9 cellular contexts compared by ENCODE assay signal in genomic region chr7:155230169-155230593, GRCh38.
DNase-seq lines count a peak whose midpoint lies in the region; FAIRE-seq and TF ChIP-seq lines count a peak whose summit lies in the region.
"Had no signal": no experiment of that assay in that cellular context is flagged by ENCODE, and none has a peak within 500 bp of the region (broad histone marks: within the 10 kb centered on the region; RNA-seq: fewer than 3 reads in every experiment).

No MANE protein-coding gene starts in this region.

- no peak overlapping the region for H3K27ac ChIP-seq in esophagus muscularis mucosa (replicated peaks in 1 of 4)

- TF ChIP-seq POLR2A in esophagus muscularis mucosa (IDR thresholded peaks at IDR 0.05; ENCODE audit: low read depth): no peak

- peaks cover 0 to 12% (median 5%) of the 10 kb centered on the region in 4 donors for H3K4me1 ChIP-seq in esophagus muscularis mucosa

- FAIRE-seq in RCC 7860 (lab: Jason Lieb, UNC): peak; percentile 99

- no peaks in the 10 kb centered on the region for H3K36me3 ChIP-seq in esophagus muscularis mucosa

- TF ChIP-seq EP300 in esophagus muscularis mucosa (IDR thresholded peaks at IDR 0.05): no peak

- 71% methylated on average over 11 of the region's 11 CpGs for WGBS in esophagus muscularis mucosa

- intact Hi-C loops in esophagus muscularis mucosa (cut with DNase I): no loop called here

- no peak overlapping the region for H3K4me3 ChIP-seq in fibroblast of the aortic adventitia (ENCODE audit: low read depth, low read length)
- H3K4me3 ChIP-seq in esophagus muscularis mucosa: no peak overlapping the region

- TF ChIP-seq CTCF in fibroblast of the aortic adventitia (IDR thresholded peaks at IDR 0.05; ENCODE audit: insufficient read depth, low read length) (no peak), esophagus muscularis mucosa (IDR thresholded peaks at IDR 0.05) (no peak)

- no peaks in the 10 kb centered on the region for H3K9me3 ChIP-seq in esophagus muscularis mucosa

- peaks cover 0 to 19% (median 0%) of the 10 kb centered on the region in 4 donors for H3K27me3 ChIP-seq in esophagus muscularis mucosa

- DNase-seq in COLO829 (ENCODE audit: low spot score) (peak; percentile 95), RCC 7860 (ENCODE audit: low spot score) (peak; percentile 100), fibroblast of the aortic adventitia (ENCODE audit: low read depth) (peak; percentile 93), non-pigmented ciliary epithelial cell (ENCODE audit: low read depth) (peak; percentile 88), esophagus muscularis mucosa (ENCODE audit: extremely low spot score) (no peak), NCI-H510A (lab: John Stamatoyannopoulos, UW) (no peak), NCI-H345 treated with DMSO at 0.1 percent for 48 hours (lab: John Stamatoyannopoulos, UW; ENCODE audit: unreplicated experiment) (no peak)
- no peak for DNase-seq in stimulated activated CD4-positive, alpha-beta T cell treated with anti-CD3 and anti-CD28 coated beads, Interleukin-4, amount 100 ng/mL, for 4 hours
- DNase-seq: activated B cell treated with CpG ODN at 0.5 μM for 24 hours had no signal

Comparison
In these comparisons a context has a peak if more than half of its experiments do, and no peak if none do; other contexts are left out.
1. DNase-seq: peak in COLO829 (single experiment), RCC 7860 (single experiment), fibroblast of the aortic adventitia (single experiment) and non-pigmented ciliary epithelial cell (single experiment); none in esophagus muscularis mucosa (single experiment), NCI-H510A (single experiment), NCI-H345 treated with DMSO at 0.1 percent for 48 hours (single experiment) and stimulated activated CD4-positive, alpha-beta T cell treated with anti-CD3 and anti-CD28 coated beads, Interleukin-4, amount 100 ng/mL, for 4 hours (0 of 2).